In genomic region chr19:41913476-41914190, GRCh38 we compare ENCODE assay signal across 24 cellular contexts. TPM values are rescaled to one million over a fixed set of nuclear protein-coding genes. Genes with fewer than 3 reads are reported as not detected.
DNase-seq lines count a peak whose midpoint lies in the region; ATAC-seq and TF ChIP-seq lines count a peak whose summit lies in the region.
"Had no signal": no experiment of that assay in that cellular context is flagged by ENCODE, and none has a peak within 500 bp of the region (broad histone marks: within the 10 kb centered on the region; RNA-seq: fewer than 3 reads in every experiment).

No MANE protein-coding gene starts in this region.

- H2AK5ac ChIP-seq in H9 (ENCODE audit: insufficient read length, low read length): no peak overlapping the region

- H4K20me1 ChIP-seq in H9 (ENCODE audit: control insufficient read depth, insufficient read depth, insufficient read length): peaks cover 3% of the 10 kb centered on the region

- peak; percentile 3 for ATAC-seq in effector memory CD8-positive, alpha-beta T cell (replicated peaks)
- peak; percentile 3 to 13 for ATAC-seq in naive thymus-derived CD8-positive, alpha-beta T cell
- ATAC-seq in GM19035 (IDR thresholded peaks at IDR 0.05; ENCODE audit: unreplicated experiment): no peak
- ATAC-seq in HG02588 (IDR thresholded peaks at IDR 0.05; ENCODE audit: unreplicated experiment): no peak
- ATAC-seq: left cardiac atrium, Right ventricle myocardium inferior had no signal

- peak overlapping the region; percentile 48 for H3K4me2 ChIP-seq in H9 (ENCODE audit: insufficient read depth, insufficient read length, low read length)

- H3K27me3 Mint-ChIP-seq in T-helper 2 cell treated with Interferon-gamma antibody and Interleukin-4, amounts not matched to agents 5 μg/mL and 100 μg/mL, for 36 hours (ENCODE audit: low read depth): peaks cover 33% of the 10 kb centered on the region
- H3K27me3 Mint-ChIP-seq in H9 (ENCODE audit: low read depth): peaks cover 1% of the 10 kb centered on the region
- peaks cover 8 to 13% of the 10 kb centered on the region in 2 donors for H3K27me3 Mint-ChIP-seq in effector memory CD8-positive, alpha-beta T cell
- H3K27me3 Mint-ChIP-seq in naive thymus-derived CD8-positive, alpha-beta T cell: peaks cover 0 to 3% (median 0%) of the 10 kb centered on the region in 5 donors

- no peak overlapping the region for H4K8ac ChIP-seq in H9 (replicated peaks; ENCODE audit: insufficient read length, low read depth, low read length)

- H3K27ac Mint-ChIP-seq in T-helper 2 cell treated with Interferon-gamma antibody and Interleukin-4, amounts not matched to agents 5 μg/mL and 100 μg/mL, for 36 hours: peak overlapping the region; percentile 5
- H3K27ac Mint-ChIP-seq in H9: no peak overlapping the region; a peak in 1 of 7 replicates
- peak overlapping the region in 1 of 2 donors; percentile 83 for H3K27ac Mint-ChIP-seq in effector memory CD8-positive, alpha-beta T cell
- peak overlapping the region in 7 of 10 donors; percentile 16 to 92 (median 50) for H3K27ac Mint-ChIP-seq in naive thymus-derived CD8-positive, alpha-beta T cell

- H3K27me3 ChIP-seq in H9 (ENCODE audit: insufficient read depth, low read length): peaks cover 77% of the 10 kb centered on the region

- H3K14ac ChIP-seq in H9 (ENCODE audit: insufficient read depth, low read length): no peak overlapping the region

- H3K9me3 ChIP-seq in H9 (ENCODE audit: control insufficient read depth, low read depth, low read length): no peaks in the 10 kb centered on the region
- H3K9me3 ChIP-seq: adrenal gland, breast epithelium, prostate gland, uterus had no signal

- H3K56ac ChIP-seq in H9 (ENCODE audit: insufficient read length, low read depth, low read length): no peak overlapping the region

- H3K4ac ChIP-seq in H9 (ENCODE audit: low read depth, low read length): no peak overlapping the region

- H2BK20ac ChIP-seq in H9 (ENCODE audit: low read depth, low read length, poor library complexity, severe bottlenecking): no peak overlapping the region

- H2BK15ac ChIP-seq in H9 (ENCODE audit: low read depth, low read length): no peak overlapping the region

- H2BK12ac ChIP-seq in H9 (ENCODE audit: insufficient read length, low read depth, low read length): no peak overlapping the region

- H3K18ac ChIP-seq in H9 (ENCODE audit: insufficient read length, low read depth, low read length): no peak overlapping the region

- no CpG with 5 or more reads among the region's 19 CpGs for WGBS in H9 (ENCODE audit: extremely low coverage, insufficient read length, low lambda C conversion rate)

- H2AFZ ChIP-seq in H9 (ENCODE audit: low read length): no peak overlapping the region

- no peak for TF ChIP-seq CTCF in H9 (conservative IDR thresholded peaks at IDR 0.05)

- no peak overlapping the region for H3T11ph ChIP-seq in H9 (ENCODE audit: low read length)

- H3K4me3 Mint-ChIP-seq in T-helper 2 cell treated with Interferon-gamma antibody and Interleukin-4, amounts not matched to agents 5 μg/mL and 100 μg/mL, for 36 hours: no peak overlapping the region
- H3K4me3 Mint-ChIP-seq in H9: peak overlapping the region; percentile 24 to 76; a peak in 4 of 5 replicates
- peak overlapping the region in 1 of 2 donors; percentile 60 for H3K4me3 Mint-ChIP-seq in effector memory CD8-positive, alpha-beta T cell
- H3K4me3 Mint-ChIP-seq in naive thymus-derived CD8-positive, alpha-beta T cell: peak overlapping the region in 9 of 10 donors; percentile 36 to 86 (median 60)
- H3K4me3 Mint-ChIP-seq: neural crest cell had no signal

- H3K23ac ChIP-seq in H9 (ENCODE audit: insufficient read length, low read depth, low read length): no peak overlapping the region

- H3K4me1 Mint-ChIP-seq in T-helper 2 cell treated with Interferon-gamma antibody and Interleukin-4, amounts not matched to agents 5 μg/mL and 100 μg/mL, for 36 hours (ENCODE audit: low read depth): no peaks in the 10 kb centered on the region
- peaks cover 6 to 15% of the 10 kb centered on the region in 2 experiments; a peak in 3 of 4 replicates for H3K4me1 Mint-ChIP-seq in H9
- H3K4me1 Mint-ChIP-seq in effector memory CD8-positive, alpha-beta T cell (ENCODE audit: low read depth in 2 of 2): peaks cover 34 to 38% of the 10 kb centered on the region in 2 donors
- H3K4me1 Mint-ChIP-seq in naive thymus-derived CD8-positive, alpha-beta T cell: peaks cover 34 to 56% (median 42%) of the 10 kb centered on the region in 4 donors
- H3K4me1 Mint-ChIP-seq: neural crest cell had no signal

- POLR2A ChIA-PET in naive thymus-derived CD8-positive, alpha-beta T cell (lab: Charles Lee): interaction anchor here (5.7 kb wide), 1 partner anchor 12 kb away, joined by 76 read pairs; no protein-coding TSS in a partner anchor

- H2BK5ac ChIP-seq in H9 (ENCODE audit: insufficient read length, low read length): no peak overlapping the region

- no peaks in the 10 kb centered on the region for H3K79me1 ChIP-seq in H9 (ENCODE audit: insufficient read depth, low read depth, low read length, poor library complexity, severe bottlenecking)

- peaks cover 5% of the 10 kb centered on the region for H3K23me2 ChIP-seq in H9 (ENCODE audit: insufficient read length, low read depth, low read length, poor library complexity, severe bottlenecking)

- no peaks in the 10 kb centered on the region for H3K9me3 Mint-ChIP-seq in T-helper 2 cell treated with Interferon-gamma antibody and Interleukin-4, amounts not matched to agents 5 μg/mL and 100 μg/mL, for 36 hours
- peaks cover 0 to 2% of the 10 kb centered on the region in 2 experiments; a peak in 1 of 5 replicates for H3K9me3 Mint-ChIP-seq in H9
- no peaks in the 10 kb centered on the region for H3K9me3 Mint-ChIP-seq in effector memory CD8-positive, alpha-beta T cell
- H3K9me3 Mint-ChIP-seq in naive thymus-derived CD8-positive, alpha-beta T cell: no peaks in the 10 kb centered on the region
- H3K9me3 Mint-ChIP-seq: neural crest cell had no signal

- no peak overlapping the region for H2BK120ac ChIP-seq in H9 (ENCODE audit: low read depth, low read length, poor library complexity, severe bottlenecking)

- no peak overlapping the region for H4K5ac ChIP-seq in H9 (ENCODE audit: insufficient read length, low read depth, low read length)

- no peak for DNase-seq in T-helper 2 cell treated with Interferon-gamma antibody and Interleukin-4, amounts not matched to agents 5 μg/mL and 100 μg/mL, for 36 hours (ENCODE audit: low spot score)
- no peak for DNase-seq in T-helper 2 cell
- DNase-seq in H9: no peak
- no peak for DNase-seq in effector memory CD8-positive, alpha-beta T cell
- DNase-seq in naive thymus-derived CD8-positive, alpha-beta T cell: peak in 1 of 10 donors; percentile 62
- no peak for DNase-seq in NCI-H1930 (lab: John Stamatoyannopoulos, UW)
- DNase-seq: adrenal gland; dermis blood vessel endothelial cell; foreskin fibroblast; hypothalamus; left cardiac atrium; NCI-H524 treated with DMSO at 0.1 percent for 48 hours; stimulated activated CD4-positive, alpha-beta T cell treated with anti-CD3 and anti-CD28 coated beads, Interleukin-4, amount 100 ng/mL, for 1 hour; T-helper 1 cell; uterus had no signal

- no peak overlapping the region for H4K91ac ChIP-seq in H9 (ENCODE audit: insufficient read length, low read depth, low read length)

- H3K36me3 Mint-ChIP-seq in T-helper 2 cell treated with Interferon-gamma antibody and Interleukin-4, amounts not matched to agents 5 μg/mL and 100 μg/mL, for 36 hours (ENCODE audit: low read depth): peaks cover 22% of the 10 kb centered on the region
- H3K36me3 Mint-ChIP-seq in H9 (ENCODE audit: insufficient read depth in 1 of 3, low read depth in 3 of 3): no peaks in the 10 kb centered on the region
- H3K36me3 Mint-ChIP-seq in effector memory CD8-positive, alpha-beta T cell (ENCODE audit: insufficient read depth): peaks cover 42% of the 10 kb centered on the region
- H3K36me3 Mint-ChIP-seq in naive thymus-derived CD8-positive, alpha-beta T cell: peaks cover 0 to 5% (median 0%) of the 10 kb centered on the region in 3 donors

- no peaks in the 10 kb centered on the region for H3K79me2 ChIP-seq in H9 (ENCODE audit: insufficient read depth, low read length)

- no peak overlapping the region for H3K9ac ChIP-seq in H9 (ENCODE audit: extremely low read depth, insufficient read length, low read length)

- no peak overlapping the region for H3K27ac ChIP-seq in H9 (ENCODE audit: insufficient read length, low read depth, low read length)
- H3K27ac ChIP-seq: adrenal gland, breast epithelium, epithelial cell of prostate, prostate gland, skin epidermis, uterus, VCaP had no signal

- no peaks in the 10 kb centered on the region for H3K4me1 ChIP-seq in H9 (ENCODE audit: insufficient read depth, low read length)
- H3K4me1 ChIP-seq: adrenal gland, prostate gland, uterus had no signal

RNA-seq across cellular contexts. Expression of gene ERFL, which starts 14.6 kb away (rescaled TPM):
- total RNA-seq in H9 (2021): 0.11 and 0.22 TPM in 2 replicates
- total RNA-seq in naive thymus-derived CD8-positive, alpha-beta T cell: 1 to 10 TPM; 7.5 to 8.1 TPM
- polyA plus RNA-seq in naive thymus-derived CD8-positive, alpha-beta T cell: not detected
- total RNA-seq: adrenal gland, dermis blood vessel endothelial cell, Right ventricle myocardium inferior had no signal

RNA-seq across cellular contexts. Expression of gene ARHGEF1, which starts 30.6 kb away (rescaled TPM):
- 47.0 and 50.3 TPM in 2 replicates for total RNA-seq in H9 (2021)
- 1,000 to 10,000 TPM; 1,211 to 1,239 TPM for total RNA-seq in naive thymus-derived CD8-positive, alpha-beta T cell
- polyA plus RNA-seq in naive thymus-derived CD8-positive, alpha-beta T cell: 100 to 1,000 TPM; 161 to 346 (median 211) TPM

RNA-seq across cellular contexts. Expression of gene CD79A, which starts 36.6 kb away (rescaled TPM):
- 0.22 and 0.39 TPM in 2 replicates for total RNA-seq in H9 (2021)
- total RNA-seq in naive thymus-derived CD8-positive, alpha-beta T cell: 10 to 100 TPM; 48.6 to 51.0 TPM
- polyA plus RNA-seq in naive thymus-derived CD8-positive, alpha-beta T cell: 10 to 100 TPM; 54.9 to 88.2 (median 85.1) TPM

RNA-seq across cellular contexts. Expression of gene RABAC1, which starts 45.5 kb away (rescaled TPM):
- 94.0 and 105 TPM in 2 replicates for total RNA-seq in H9 (2021)
- 10 to 100 TPM; 87.6 to 90.3 TPM for total RNA-seq in naive thymus-derived CD8-positive, alpha-beta T cell
- 100 to 1,000 TPM; 201 to 288 (median 231) TPM for polyA plus RNA-seq in naive thymus-derived CD8-positive, alpha-beta T cell

RNA-seq across cellular contexts. Expression of gene RPS19, which starts 53.6 kb away (rescaled TPM):
- total RNA-seq in H9 (2021): 3,024 and 3,117 TPM in 2 replicates
- 1,000 to 10,000 TPM; 3,479 to 3,513 TPM for total RNA-seq in naive thymus-derived CD8-positive, alpha-beta T cell
- 1,000 to 10,000 TPM; 6,905 to 8,825 (median 8,505) TPM for polyA plus RNA-seq in naive thymus-derived CD8-positive, alpha-beta T cell

Comparison
In these comparisons a context has a peak if more than half of its experiments do, and no peak if none do; other contexts are left out.
1. H3K27ac Mint-ChIP-seq: peak in T-helper 2 cell treated with Interferon-gamma antibody and Interleukin-4, amounts not matched to agents 5 μg/mL and 100 μg/mL, for 36 hours (single experiment) and naive thymus-derived CD8-positive, alpha-beta T cell (7 of 10); none in H9 (0 of 3).
2. ATAC-seq: peak in effector memory CD8-positive, alpha-beta T cell (single experiment) and naive thymus-derived CD8-positive, alpha-beta T cell (2 of 2); none in GM19035 (single experiment) and HG02588 (single experiment).
3. RNA of gene ARHGEF1, which starts 30.6 kb away (total RNA-seq): 1,211 to 1,239 TPM in naive thymus-derived CD8-positive, alpha-beta T cell; 47.0 to 50.3 TPM in H9; every median in the first group is over 10 times any median in the second.
4. RNA of gene CD79A, which starts 36.6 kb away (total RNA-seq): 48.6 to 51.0 TPM in naive thymus-derived CD8-positive, alpha-beta T cell; 0.22 to 0.39 TPM in H9; every median in the first group is over 10 times any median in the second.